8 cellular contexts compared by ENCODE assay signal in the genomic region with DNA sequence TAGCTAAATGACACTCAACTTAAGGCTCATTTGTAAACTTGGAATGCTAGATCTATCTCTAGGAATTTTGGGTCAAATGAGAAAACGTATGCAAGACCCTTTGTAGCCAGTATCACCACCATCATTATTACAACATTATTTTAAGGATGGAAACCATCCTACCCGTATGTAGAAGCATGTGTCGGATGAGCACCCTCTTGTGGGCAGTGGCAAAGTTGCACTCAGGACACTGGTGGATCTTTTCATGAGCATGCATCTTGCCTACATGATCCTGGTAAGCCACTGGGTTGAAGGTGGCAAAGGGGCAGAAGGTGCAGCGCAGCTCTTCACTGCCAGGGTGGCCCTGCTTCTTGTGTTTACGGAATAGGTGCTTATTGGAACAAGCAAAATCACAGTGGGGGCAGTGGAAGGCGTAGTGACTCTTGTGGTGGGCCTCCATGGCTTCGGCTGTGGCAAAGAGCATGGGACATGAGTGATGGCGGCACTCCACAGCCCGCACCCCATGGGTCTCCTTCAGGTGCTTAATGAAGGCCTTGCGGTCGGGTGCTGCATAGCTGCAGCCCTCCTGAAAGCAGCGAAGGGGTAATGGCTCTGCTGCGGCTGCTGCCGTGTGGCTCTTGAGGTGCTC. TPM values are rescaled to one million over a fixed set of nuclear protein-coding genes. Genes with fewer than 3 reads are reported as not detected.
DNase-seq lines count a peak whose midpoint lies in the region; ATAC-seq, FAIRE-seq and TF ChIP-seq lines count a peak whose summit lies in the region.

No MANE protein-coding gene starts in this region.

- H3K4me3 Mint-ChIP-seq in activated CD4-positive, alpha-beta memory T cell treated with anti-CD3 and anti-CD28 coated beads for 36 hours, result no peak overlapping the region

- H3K27ac ChIP-seq in endothelial cell of umbilical vein (ENCODE audit: insufficient read depth, low read depth, low read length) (no peak overlapping the region), thyroid gland (no peak overlapping the region)

- POLR2A ChIA-PET in activated CD4-positive, alpha-beta memory T cell treated with anti-CD3 and anti-CD28 coated beads for 36 hours (lab: Charles Lee), result interaction anchor here (0.7 kb wide), 1 partner anchor 241 kb away, joined by 3 read pairs; no protein-coding TSS in a partner anchor
- POLR2A ChIA-PET in endothelial cell of umbilical vein (lab: Charles Lee), result interaction anchor here (0.5 kb wide), 1 partner anchor 8 kb away, joined by 7 read pairs; no protein-coding TSS in a partner anchor

- DNase-seq in CD1c-positive myeloid dendritic cell (ENCODE audit: extremely low spot score) (peak; percentile 61), GM20000 (ENCODE audit: low spot score) (peak; percentile 66), NCI-H345 (lab: John Stamatoyannopoulos, UW) (peak; percentile 19), endothelial cell of umbilical vein (ENCODE audit: low read depth, low spot score) (peak; percentile 75), mucosa of gallbladder (ENCODE audit: low spot score) (peak; percentile 53), thyroid gland (peak; percentile 53 to 57)
- peak; percentile 66 for DNase-seq in activated CD4-positive, alpha-beta memory T cell treated with anti-CD3 and anti-CD28 coated beads for 36 hours

- H3K27me3 ChIP-seq in endothelial cell of umbilical vein (ENCODE audit: control insufficient read depth in 2 of 2, insufficient read depth in 2 of 2, low read length in 2 of 2) (no peaks in the 10 kb centered on the region), thyroid gland (no peaks in the 10 kb centered on the region)

- WGBS in thyroid gland, 2 donors, result 76 to 82% methylated on average over 10 to 14 of the region's 14 CpGs

- no peak overlapping the region for H3K4me2 ChIP-seq in endothelial cell of umbilical vein (ENCODE audit: insufficient read depth, low read length)

- no peaks in the 10 kb centered on the region for H3K9me3 Mint-ChIP-seq in activated CD4-positive, alpha-beta memory T cell treated with anti-CD3 and anti-CD28 coated beads for 36 hours

- dilution Hi-C loops in endothelial cell of umbilical vein (cut with MboI; ENCODE audit: extremely low pct_ligation_motif_present, low sequenced_read_pairs), result loop anchor here (5.0 kb wide), 1 partner anchor 81 kb away; a partner anchor contains a TSS

- H3K36me3 Mint-ChIP-seq in activated CD4-positive, alpha-beta memory T cell treated with anti-CD3 and anti-CD28 coated beads for 36 hours, result peaks cover 60% of the 10 kb centered on the region

- ATAC-seq in HG02763 (IDR thresholded peaks at IDR 0.05; ENCODE audit: unreplicated experiment), result no peak

- H3K79me2 ChIP-seq in endothelial cell of umbilical vein (ENCODE audit: control insufficient read depth, insufficient read depth, low read length), result peaks cover 9% of the 10 kb centered on the region

- no peaks in the 10 kb centered on the region for H3K9me1 ChIP-seq in endothelial cell of umbilical vein (replicated peaks; ENCODE audit: control insufficient read depth, extremely low read depth, insufficient read depth, low read length)

- no peak overlapping the region for H3K9ac ChIP-seq in endothelial cell of umbilical vein (replicated peaks; ENCODE audit: extremely low read depth, insufficient read depth, low read length)

- peak; percentile 82 for TF ChIP-seq CTCF in GM20000 (IDR thresholded peaks at IDR 0.05; ENCODE audit: extremely low read depth, missing control alignments)
- peak; percentile 81 to 91 for TF ChIP-seq CTCF in endothelial cell of umbilical vein (IDR thresholded peaks at IDR 0.05; ENCODE audit: extremely low read depth in 1 of 2, insufficient read depth in 1 of 2, low read depth in 1 of 2, low read length in 2 of 2)
- peak; percentile 52 to 85 (median 72) for TF ChIP-seq CTCF in thyroid gland (IDR thresholded peaks at IDR 0.05)

- H3K27me3 Mint-ChIP-seq in activated CD4-positive, alpha-beta memory T cell treated with anti-CD3 and anti-CD28 coated beads for 36 hours, result no peaks in the 10 kb centered on the region

- no peak overlapping the region for H3K4me3 ChIP-seq in endothelial cell of umbilical vein (replicated peaks in 1 of 3; ENCODE audit: insufficient read depth in 1 of 3, low read depth in 1 of 3, low read length in 3 of 3)
- H3K4me3 ChIP-seq in thyroid gland (replicated peaks in 1 of 3), result no peak overlapping the region

- CTCF ChIA-PET in activated CD4-positive, alpha-beta memory T cell treated with anti-CD3 and anti-CD28 coated beads for 36 hours (lab: Charles Lee), result interaction anchor here (0.5 to 4.8 kb wide), 19 partner anchors 9 to 347 kb away, joined by 3 to 38 read pairs (median 3); a partner anchor contains a TSS
- CTCF ChIA-PET in endothelial cell of umbilical vein (lab: Charles Lee), result interaction anchor here (0.6 to 3.8 kb wide), 12 partner anchors 10 to 199 kb away, joined by 3 to 31 read pairs (median 4); a partner anchor contains a TSS

- TF ChIP-seq POLR2A in endothelial cell of umbilical vein (IDR thresholded peaks at IDR 0.05; ENCODE audit: low read depth, low read length) (no peak), thyroid gland (IDR thresholded peaks at IDR 0.05) (no peak)

- H4K20me1 ChIP-seq in endothelial cell of umbilical vein (replicated peaks; ENCODE audit: control insufficient read depth, extremely low read depth, insufficient read depth, low read length), result no peaks in the 10 kb centered on the region

- intact Hi-C loops in activated CD4-positive, alpha-beta memory T cell treated with anti-CD3 and anti-CD28 coated beads for 36 hours (cut with micrococcal nuclease), result loop anchor here (1.0 to 5.0 kb wide), 3 partner anchors 242 to 376 kb away; a partner anchor contains a TSS
- intact Hi-C loops in endothelial cell of umbilical vein (cut with micrococcal nuclease) (loop anchor here (1.0 to 5.0 kb wide), 6 partner anchors 17 to 376 kb away; a partner anchor contains a TSS), thyroid gland (cut with DNase I) (loop anchor here (10.0 kb wide), 1 partner anchor 84 kb away; a partner anchor contains a TSS)

- H2AFZ ChIP-seq in endothelial cell of umbilical vein (ENCODE audit: low read depth, low read length), result no peak overlapping the region

- H3K4me1 Mint-ChIP-seq in activated CD4-positive, alpha-beta memory T cell treated with anti-CD3 and anti-CD28 coated beads for 36 hours (ENCODE audit: low read depth), result peaks cover 9% of the 10 kb centered on the region

- H3K36me3 ChIP-seq in endothelial cell of umbilical vein (ENCODE audit: control insufficient read depth in 2 of 2, extremely low read depth in 1 of 2, insufficient read depth in 2 of 2, low read length in 2 of 2) (peaks cover 23 to 42% of the 10 kb centered on the region in 2 experiments), thyroid gland (peaks cover 60 to 70% of the 10 kb centered on the region in 2 donors)

- no peak overlapping the region for H3K27ac Mint-ChIP-seq in activated CD4-positive, alpha-beta memory T cell treated with anti-CD3 and anti-CD28 coated beads for 36 hours

- H3K9me3 ChIP-seq in endothelial cell of umbilical vein (replicated peaks; ENCODE audit: control insufficient read depth, insufficient read depth, low read length) (no peaks in the 10 kb centered on the region), thyroid gland (no peaks in the 10 kb centered on the region)

- no TSS peak for BruUV-seq in endothelial cell of umbilical vein (replicated peaks; lab: Mats Ljungman, UMichigan)

- FAIRE-seq in endothelial cell of umbilical vein (lab: Jason Lieb, UNC), result peak; percentile 96

- peaks cover 6% of the 10 kb centered on the region for H3K4me1 ChIP-seq in endothelial cell of umbilical vein (ENCODE audit: control insufficient read depth, extremely low read depth, insufficient read depth, low read length)
- H3K4me1 ChIP-seq in thyroid gland, result no peaks in the 10 kb centered on the region

RNA-seq across cellular contexts. Expression of a gene that starts 10.8 kb away (rescaled TPM):
- 10 to 100 TPM; 33.7 to 34.8 TPM for total RNA-seq in activated CD4-positive, alpha-beta memory T cell treated with anti-CD3 and anti-CD28 coated beads for 36 hours
- 31.4 and 34.5 TPM in 2 replicates for total RNA-seq in endothelial cell of umbilical vein
- 14.5 and 16.0 TPM in 2 replicates for polyA plus RNA-seq in endothelial cell of umbilical vein
- polyA plus RNA-seq in endothelial cell of umbilical vein (2011; cell fraction: cytosol; rRNA removed), result 9.3 and 11.0 TPM in 2 replicates
- polyA plus RNA-seq in endothelial cell of umbilical vein (2011; cell fraction: nucleus; rRNA removed), result 33.9 and 39.9 TPM in 2 replicates
- 18.5 and 19.0 TPM in 2 replicates for polyA plus RNA-seq in endothelial cell of umbilical vein (2012)
- polyA minus RNA-seq in endothelial cell of umbilical vein, result 20.6 and 24.7 TPM in 2 replicates
- 15.7 TPM for polyA minus RNA-seq in endothelial cell of umbilical vein (2011; cell fraction: cytosol; rRNA and poly(A)+ RNA removed)
- 28.6 and 35.4 TPM in 2 replicates for polyA minus RNA-seq in endothelial cell of umbilical vein (2011; cell fraction: nucleus; rRNA and poly(A)+ RNA removed)
- 32.8 TPM for total RNA-seq in mucosa of gallbladder
- total RNA-seq in thyroid gland, result 10 to 100 TPM; 15.5 to 33.4 (median 24.0) TPM

RNA-seq across cellular contexts. Expression of a gene that starts 10.9 kb away (rescaled TPM):
- 10 to 100 TPM; 57.1 to 64.5 TPM for total RNA-seq in activated CD4-positive, alpha-beta memory T cell treated with anti-CD3 and anti-CD28 coated beads for 36 hours
- 43.0 and 57.4 TPM in 2 replicates for total RNA-seq in endothelial cell of umbilical vein
- 70.3 and 82.1 TPM in 2 replicates for polyA plus RNA-seq in endothelial cell of umbilical vein
- 56.4 and 64.2 TPM in 2 replicates for polyA plus RNA-seq in endothelial cell of umbilical vein (2011; cell fraction: cytosol; rRNA removed)
- 182 and 228 TPM in 2 replicates for polyA plus RNA-seq in endothelial cell of umbilical vein (2011; cell fraction: nucleus; rRNA removed)
- polyA plus RNA-seq in endothelial cell of umbilical vein (2012), result 55.9 and 58.7 TPM in 2 replicates
- 32.0 and 48.0 TPM in 2 replicates for polyA minus RNA-seq in endothelial cell of umbilical vein
- polyA minus RNA-seq in endothelial cell of umbilical vein (2011; cell fraction: cytosol; rRNA and poly(A)+ RNA removed), result 18.0 TPM
- polyA minus RNA-seq in endothelial cell of umbilical vein (2011; cell fraction: nucleus; rRNA and poly(A)+ RNA removed), result 19.5 and 25.9 TPM in 2 replicates
- total RNA-seq in mucosa of gallbladder, result 36.4 TPM
- 10 to 100 TPM; 17.7 to 38.9 (median 26.5) TPM for total RNA-seq in thyroid gland

RNA-seq across cellular contexts. Expression of a gene that starts 23.2 kb away (rescaled TPM):
- 10 to 100 TPM; 15.2 to 15.6 TPM for total RNA-seq in activated CD4-positive, alpha-beta memory T cell treated with anti-CD3 and anti-CD28 coated beads for 36 hours
- 38.2 and 39.1 TPM in 2 replicates for total RNA-seq in endothelial cell of umbilical vein
- 54.7 and 61.1 TPM in 2 replicates for polyA plus RNA-seq in endothelial cell of umbilical vein
- polyA plus RNA-seq in endothelial cell of umbilical vein (2011; cell fraction: cytosol; rRNA removed), result 67.3 and 69.1 TPM in 2 replicates
- polyA plus RNA-seq in endothelial cell of umbilical vein (2011; cell fraction: nucleus; rRNA removed), result 54.8 and 60.0 TPM in 2 replicates
- polyA plus RNA-seq in endothelial cell of umbilical vein (2012), result 33.9 and 41.6 TPM in 2 replicates
- polyA minus RNA-seq in endothelial cell of umbilical vein, result 67.1 and 82.5 TPM in 2 replicates
- 15.6 TPM for polyA minus RNA-seq in endothelial cell of umbilical vein (2011; cell fraction: cytosol; rRNA and poly(A)+ RNA removed)
- 11.4 and 17.1 TPM in 2 replicates for polyA minus RNA-seq in endothelial cell of umbilical vein (2011; cell fraction: nucleus; rRNA and poly(A)+ RNA removed)
- total RNA-seq in mucosa of gallbladder, result 28.1 TPM
- 10 to 100 TPM; 15.8 to 26.1 (median 19.9) TPM for total RNA-seq in thyroid gland

RNA-seq across cellular contexts. Expression of a gene that starts 23.3 kb away (rescaled TPM):
- 10 to 100 TPM; 15.9 to 19.0 TPM for total RNA-seq in activated CD4-positive, alpha-beta memory T cell treated with anti-CD3 and anti-CD28 coated beads for 36 hours
- total RNA-seq in endothelial cell of umbilical vein (34.9 and 40.9 TPM in 2 replicates), mucosa of gallbladder (71.1 TPM), thyroid gland (10 to 100 TPM; 50.9 to 82.3 (median 64.0) TPM)
- polyA plus RNA-seq in endothelial cell of umbilical vein, result 65.2 and 67.4 TPM in 2 replicates
- polyA plus RNA-seq in endothelial cell of umbilical vein (2011; cell fraction: cytosol; rRNA removed), result 12.7 and 17.1 TPM in 2 replicates
- 393 and 442 TPM in 2 replicates for polyA plus RNA-seq in endothelial cell of umbilical vein (2011; cell fraction: nucleus; rRNA removed)
- 22.6 and 43.0 TPM in 2 replicates for polyA plus RNA-seq in endothelial cell of umbilical vein (2012)
- polyA minus RNA-seq in endothelial cell of umbilical vein, result 68.0 and 72.7 TPM in 2 replicates
- polyA minus RNA-seq in endothelial cell of umbilical vein (2011; cell fraction: cytosol; rRNA and poly(A)+ RNA removed), result 6.5 TPM
- polyA minus RNA-seq in endothelial cell of umbilical vein (2011; cell fraction: nucleus; rRNA and poly(A)+ RNA removed), result 62.1 and 106 TPM in 2 replicates

RNA-seq across cellular contexts. Expression of a gene that starts 40.9 kb away (rescaled TPM):
- under 1 TPM; 0.51 to 0.78 TPM for total RNA-seq in activated CD4-positive, alpha-beta memory T cell treated with anti-CD3 and anti-CD28 coated beads for 36 hours
- total RNA-seq in endothelial cell of umbilical vein (1.4 and 3.1 TPM in 2 replicates), mucosa of gallbladder (0.49 TPM), thyroid gland (1 to 10 TPM in 3 of 4 donors, under 1 TPM in 1; 0.89 to 3.1 (median 1.9) TPM)
- polyA plus RNA-seq in endothelial cell of umbilical vein, result 2.2 and 2.3 TPM in 2 replicates
- polyA plus RNA-seq in endothelial cell of umbilical vein (2011; cell fraction: cytosol; rRNA removed), result 2.0 TPM in 2 replicates
- polyA plus RNA-seq in endothelial cell of umbilical vein (2011; cell fraction: nucleus; rRNA removed), result 16.6 and 19.5 TPM in 2 replicates
- 4.6 and 5.1 TPM in 2 replicates for polyA plus RNA-seq in endothelial cell of umbilical vein (2012)
- polyA minus RNA-seq in endothelial cell of umbilical vein, result 4.6 and 9.1 TPM in 2 replicates
- polyA minus RNA-seq in endothelial cell of umbilical vein (2011; cell fraction: cytosol; rRNA and poly(A)+ RNA removed), result not detected
- polyA minus RNA-seq in endothelial cell of umbilical vein (2011; cell fraction: nucleus; rRNA and poly(A)+ RNA removed), result 2.9 and 3.7 TPM in 2 replicates

Comparison
In these comparisons a context has a peak if more than half of its experiments do, and no peak if none do; other contexts are left out.
1. DNase-seq: peak in every context shown above with its lines; median percentile 75 in endothelial cell of umbilical vein; 66 in GM20000; 66 in activated CD4-positive, alpha-beta memory T cell treated with anti-CD3 and anti-CD28 coated beads for 36 hours; 61 in CD1c-positive myeloid dendritic cell; 55 in thyroid gland; 53 in mucosa of gallbladder; 19 in NCI-H345.